In genomic region chr4:69323284-69323683, GRCh38 we compare ENCODE assay signal across 20 cellular contexts. TPM values are rescaled to one million over a fixed set of nuclear protein-coding genes. Genes with fewer than 3 reads are reported as not detected.
DNase-seq lines count a peak whose midpoint lies in the region; ATAC-seq and TF ChIP-seq lines count a peak whose summit lies in the region.
"Had no signal": no experiment of that assay in that cellular context is flagged by ENCODE, and none has a peak within 500 bp of the region (broad histone marks: within the 10 kb centered on the region; RNA-seq: fewer than 3 reads in every experiment).

No MANE protein-coding gene starts in this region.

- DNase-seq in NCI-H146 treated with DMSO at 0.1 percent for 48 hours (lab: John Stamatoyannopoulos, UW; ENCODE audit: unreplicated experiment), result peak; percentile 37
- no peak for DNase-seq in epithelial cell of proximal tubule (ENCODE audit: low read depth)
- DNase-seq in smooth muscle cell (lab: John Stamatoyannopoulos, UW; ENCODE audit: unreplicated experiment), result no peak
- no peak for DNase-seq in NK-92 treated with Interleukin-12 subunit alpha and Interleukin-12 subunit beta, amount 100 ng/mL, for 24 hours (lab: John Stamatoyannopoulos, UW)
- no peak for DNase-seq in NCI-H2171 (lab: John Stamatoyannopoulos, UW)
- DNase-seq: CD8-positive, alpha-beta memory T cell; GOT3; NCI-H1048; NCI-H1694 treated with DMSO at 0.1 percent for 48 hours; NCI-H446; SJCRH30 had no signal

- ATAC-seq in GM18907 (IDR thresholded peaks at IDR 0.05; ENCODE audit: unreplicated experiment) (peak; percentile 65), GM21529 (IDR thresholded peaks at IDR 0.05; ENCODE audit: unreplicated experiment) (no peak)
- ATAC-seq: GM12878, K562 had no signal

- H4K20me1 ChIP-seq in smooth muscle cell (ENCODE audit: low read depth), result no peaks in the 10 kb centered on the region
- H4K20me1 ChIP-seq: BLaER1 had no signal

- peaks cover 4% of the 10 kb centered on the region for H3K4me1 ChIP-seq in smooth muscle cell (ENCODE audit: low read depth)
- H3K4me1 ChIP-seq: BLaER1 had no signal

- WGBS in smooth muscle cell (ENCODE audit: low lambda C conversion rate), result 95% methylated on average over 2 of the region's 2 CpGs

- no peaks in the 10 kb centered on the region for H3K9me3 ChIP-seq in smooth muscle cell (replicated peaks; ENCODE audit: low read depth)
- H3K9me3 ChIP-seq: BLaER1, SJCRH30 had no signal

- no peak overlapping the region for H2AFZ ChIP-seq in smooth muscle cell (ENCODE audit: low read depth)

- TF ChIP-seq CTCF in epithelial cell of proximal tubule (conservative IDR thresholded peaks at IDR 0.05; ENCODE audit: low read depth, low read length) (peak; percentile 50), smooth muscle cell (IDR thresholded peaks at IDR 0.05; ENCODE audit: borderline replicate concordance, insufficient read depth, poor library complexity, severe bottlenecking) (peak; percentile 6)

- no peak overlapping the region for H3K9ac ChIP-seq in smooth muscle cell (ENCODE audit: low read depth)
- H3K9ac ChIP-seq: BLaER1 had no signal

- no peaks in the 10 kb centered on the region for H3K36me3 ChIP-seq in smooth muscle cell (ENCODE audit: low read depth)
- H3K36me3 ChIP-seq: BLaER1, SJCRH30 had no signal

- H3K4me3 ChIP-seq in epithelial cell of proximal tubule (ENCODE audit: low read depth, low read length) (no peak overlapping the region), smooth muscle cell (no peak overlapping the region)
- H3K4me3 ChIP-seq: BLaER1, GM12878, K562, SJCRH30 had no signal

- H3F3A ChIP-seq in smooth muscle cell (ENCODE audit: low read depth), result no peaks in the 10 kb centered on the region

- H3K79me2 ChIP-seq in smooth muscle cell (ENCODE audit: low read depth), result no peaks in the 10 kb centered on the region

- H3K4me2 ChIP-seq in smooth muscle cell, result no peak overlapping the region
- H3K4me2 ChIP-seq: BLaER1 had no signal

- no peak overlapping the region for H3K27ac ChIP-seq in smooth muscle cell (ENCODE audit: low read depth)
- H3K27ac ChIP-seq: BLaER1, RWPE1, SJCRH30 had no signal

- no peaks in the 10 kb centered on the region for H3K27me3 ChIP-seq in smooth muscle cell (ENCODE audit: low read depth)
- H3K27me3 ChIP-seq: BLaER1, SJCRH30 had no signal

RNA-seq across cellular contexts. Expression of gene UGT2B28, which starts 43.0 kb away (rescaled TPM):
- total RNA-seq in epithelial cell of proximal tubule, result not detected in 2 replicates
- total RNA-seq in smooth muscle cell, result not detected in 2 replicates
- polyA plus RNA-seq in smooth muscle cell, result not detected in 2 replicates
- total RNA-seq: CD8-positive, alpha-beta memory T cell; GM12878; K562; M059J; OCI-LY7; SJCRH30 had no signal
- polyA plus RNA-seq: AG04450; CD8-positive, alpha-beta memory T cell; GM12878; K562 had no signal
